ENCODE assay signal across 12 cellular contexts in genomic region chr11:28701760-28702449, GRCh38.
A peak's percentile ranks its signal among the peaks of the same experiment; 100 is the strongest.
DNase-seq lines count a peak whose midpoint lies in the region; ATAC-seq, FAIRE-seq and TF ChIP-seq lines count a peak whose summit lies in the region.
"Had no signal": no experiment of that assay in that cellular context is flagged by ENCODE, and none has a peak within 500 bp of the region (broad histone marks: within the 10 kb centered on the region; RNA-seq: fewer than 3 reads in every experiment).

No MANE protein-coding gene starts in this region.

- POLR2A ChIA-PET in endothelial cell of umbilical vein (lab: Charles Lee), result interaction anchor here (1.6 kb wide), 1 partner anchor 418 kb away, joined by 5 read pairs; no protein-coding TSS in a partner anchor

- peak overlapping the region; percentile 87 for H3K9ac ChIP-seq in endothelial cell of umbilical vein (replicated peaks; ENCODE audit: extremely low read depth, insufficient read depth, low read length)

- H3K9me3 Mint-ChIP-seq in HFFc6, result no peaks in the 10 kb centered on the region

- ATAC-seq in GM19023 (IDR thresholded peaks at IDR 0.05; ENCODE audit: unreplicated experiment), result no peak
- no peak for ATAC-seq in HG02571 (IDR thresholded peaks at IDR 0.05; ENCODE audit: unreplicated experiment)
- ATAC-seq: left cardiac atrium had no signal

- intact Hi-C loops in endothelial cell of umbilical vein (cut with micrococcal nuclease), result loop anchor here (1.0 to 2.0 kb wide), 6 partner anchors 55 to 593 kb away; partner anchors contain the start of genes KIF18A and METTL15

- peak overlapping the region in 2 of 3 experiments; percentile 70 to 87 for H3K4me3 ChIP-seq in endothelial cell of umbilical vein (replicated peaks in 1 of 3; ENCODE audit: insufficient read depth in 1 of 3, low read depth in 1 of 3, low read length in 3 of 3)
- H3K4me3 ChIP-seq in small intestine (ENCODE audit: low read depth in 1 of 2, low read length in 2 of 2), result no peak overlapping the region
- H3K4me3 ChIP-seq: heart left ventricle had no signal

- H3K27ac ChIP-seq in endothelial cell of umbilical vein (ENCODE audit: insufficient read depth, low read depth, low read length) (peak overlapping the region; percentile 82), small intestine (ENCODE audit: low read depth in 1 of 2, low read length in 1 of 2) (no peak overlapping the region)
- H3K27ac ChIP-seq: heart left ventricle had no signal

- peaks cover 87% of the 10 kb centered on the region for H3K4me1 Mint-ChIP-seq in HFFc6 (ENCODE audit: low read depth)
- H3K4me1 Mint-ChIP-seq: CD4-positive, alpha-beta memory T cell had no signal

- BruUV-seq in endothelial cell of umbilical vein (replicated peaks; lab: Mats Ljungman, UMichigan), result no TSS peak

- peak overlapping the region; percentile 20; the same call in 1 of the 2 replicates for H3K4me3 Mint-ChIP-seq in HFFc6
- H3K4me3 Mint-ChIP-seq: CD4-positive, alpha-beta memory T cell had no signal

- H4K20me1 ChIP-seq in endothelial cell of umbilical vein (replicated peaks; ENCODE audit: control insufficient read depth, extremely low read depth, insufficient read depth, low read length), result no peaks in the 10 kb centered on the region

- peaks cover 45% of the 10 kb centered on the region for H3K4me1 ChIP-seq in endothelial cell of umbilical vein (ENCODE audit: control insufficient read depth, extremely low read depth, insufficient read depth, low read length)
- H3K4me1 ChIP-seq in small intestine (ENCODE audit: control insufficient read depth in 2 of 2, insufficient read depth in 1 of 2, low read depth in 1 of 2, low read length in 1 of 2), result no peaks in the 10 kb centered on the region
- H3K4me1 ChIP-seq: heart left ventricle had no signal

- H3K27ac Mint-ChIP-seq in HFFc6, result peak overlapping the region; percentile 20; the same call in 1 of the 2 replicates
- H3K27ac Mint-ChIP-seq: CD4-positive, alpha-beta memory T cell had no signal

- TF ChIP-seq POLR2A in endothelial cell of umbilical vein (IDR thresholded peaks at IDR 0.05; ENCODE audit: low read depth, low read length), result no peak

- H3K79me2 ChIP-seq in endothelial cell of umbilical vein (ENCODE audit: control insufficient read depth, insufficient read depth, low read length), result peaks cover 45% of the 10 kb centered on the region

- FAIRE-seq in endothelial cell of umbilical vein (lab: Jason Lieb, UNC) (peak; percentile 63), small intestine (lab: Jason Lieb, UNC) (no peak)

- CTCF ChIA-PET in endothelial cell of umbilical vein (lab: Charles Lee), result interaction anchor here (0.7 to 2.8 kb wide), 4 partner anchors 55 to 1003 kb away, joined by 3 to 18 read pairs (median 4); no protein-coding TSS in a partner anchor

- no peaks in the 10 kb centered on the region for H3K9me1 ChIP-seq in endothelial cell of umbilical vein (replicated peaks; ENCODE audit: control insufficient read depth, extremely low read depth, insufficient read depth, low read length)

- dilution Hi-C loops in endothelial cell of umbilical vein (cut with MboI; ENCODE audit: extremely low pct_ligation_motif_present, low sequenced_read_pairs), result no loop called here

- H3K4me2 ChIP-seq in endothelial cell of umbilical vein (ENCODE audit: insufficient read depth, low read length), result peak overlapping the region; percentile 96

- H3K9me3 ChIP-seq in endothelial cell of umbilical vein (replicated peaks; ENCODE audit: control insufficient read depth, insufficient read depth, low read length) (no peaks in the 10 kb centered on the region), small intestine (ENCODE audit: control insufficient read depth, low read depth) (no peaks in the 10 kb centered on the region)
- H3K9me3 ChIP-seq: heart left ventricle had no signal

- TF ChIP-seq CTCF in HFFc6 (IDR thresholded peaks at IDR 0.05) (no peak), endothelial cell of umbilical vein (IDR thresholded peaks at IDR 0.05; ENCODE audit: extremely low read depth in 1 of 2, insufficient read depth in 1 of 2, low read depth in 1 of 2, low read length in 2 of 2) (no peak)

- H3K36me3 ChIP-seq in endothelial cell of umbilical vein (ENCODE audit: control insufficient read depth in 2 of 2, extremely low read depth in 1 of 2, insufficient read depth in 2 of 2, low read length in 2 of 2) (no peaks in the 10 kb centered on the region), small intestine (ENCODE audit: control insufficient read depth in 2 of 2, insufficient read depth in 2 of 2, low read length in 2 of 2) (no peaks in the 10 kb centered on the region)
- H3K36me3 ChIP-seq: heart left ventricle had no signal

- DNase-seq in HFFc6, result no peak
- peak; percentile 14 for DNase-seq in RKO (ENCODE audit: low spot score)
- peak; percentile 82 for DNase-seq in endothelial cell of umbilical vein (ENCODE audit: low read depth, low spot score)
- peak; percentile 9 for DNase-seq in small intestine
- no peak for DNase-seq in GM19238 (ENCODE audit: insufficient read length, low spot score)
- DNase-seq: CD4-positive, alpha-beta memory T cell; heart left ventricle; left cardiac atrium; NCI-H2107; T-helper 2 cell had no signal

- H3K27me3 ChIP-seq in endothelial cell of umbilical vein (ENCODE audit: control insufficient read depth in 2 of 2, insufficient read depth in 2 of 2, low read length in 2 of 2), result no peaks in the 10 kb centered on the region
- H3K27me3 ChIP-seq in small intestine (ENCODE audit: control insufficient read depth in 2 of 2, insufficient read depth in 2 of 2, low read length in 2 of 2), result no peaks in the 10 kb centered on the region
- H3K27me3 ChIP-seq: heart left ventricle had no signal

- H3K27me3 Mint-ChIP-seq in HFFc6 (ENCODE audit: insufficient read depth), result no peaks in the 10 kb centered on the region
- H3K27me3 Mint-ChIP-seq: CD4-positive, alpha-beta memory T cell had no signal

- no peak overlapping the region for H2AFZ ChIP-seq in endothelial cell of umbilical vein (ENCODE audit: low read depth, low read length)

- WGBS in small intestine, 3 donors, result 57 to 72% (median 59%) methylated on average over 5 of the region's 5 CpGs

- peaks cover 8% of the 10 kb centered on the region; the same call in 1 of the 2 replicates for H3K36me3 Mint-ChIP-seq in HFFc6 (ENCODE audit: low read depth)
- H3K36me3 Mint-ChIP-seq: CD4-positive, alpha-beta memory T cell had no signal

TF ChIP-seq in endothelial cell of umbilical vein, 7 proteins besides CTCF, POLR2A, EP300 and RAD21:
- TF ChIP-seq MAX (IDR thresholded peaks at IDR 0.05; ENCODE audit: insufficient read depth, insufficient read length), result no peak
- TF ChIP-seq GATA2 (IDR thresholded peaks at IDR 0.05; ENCODE audit: insufficient read depth, insufficient read length, low read depth, low read length), result peak; percentile 29
- peak; percentile 73 for TF ChIP-seq POLR2AphosphoS5 (IDR thresholded peaks at IDR 0.05; ENCODE audit: insufficient read depth, low read depth, low read length)
- TF ChIP-seq FOS (IDR thresholded peaks at IDR 0.05; ENCODE audit: borderline replicate concordance, insufficient read depth, low read length), result peak; percentile 86
- peak; percentile 80 for TF ChIP-seq JUN (IDR thresholded peaks at IDR 0.05; ENCODE audit: borderline replicate concordance, insufficient read depth, insufficient read length, low read depth)
- TF ChIP-seq MYC (IDR thresholded peaks at IDR 0.05; ENCODE audit: low read depth, low read length), result no peak

Comparison
In these comparisons a context has a peak if more than half of its experiments do, and no peak if none do; other contexts are left out.
1. DNase-seq: peak in RKO (single experiment), endothelial cell of umbilical vein (single experiment) and small intestine (single experiment); none in HFFc6 (single experiment) and GM19238 (single experiment).
2. H3K4me3 ChIP-seq: peak in endothelial cell of umbilical vein (2 of 3); none in small intestine (0 of 2).